14 cellular contexts compared by ENCODE assay signal in genomic region chr16:88870608-88871348, GRCh38. TPM values are rescaled to one million over a fixed set of nuclear protein-coding genes. Genes with fewer than 3 reads are reported as not detected.
A peak's percentile ranks its signal among the peaks of the same experiment; 100 is the strongest.
DNase-seq lines count a peak whose midpoint lies in the region; ATAC-seq and TF ChIP-seq lines count a peak whose summit lies in the region.
"Had no signal": no experiment of that assay in that cellular context is flagged by ENCODE, and none has a peak within 500 bp of the region (broad histone marks: within the 10 kb centered on the region; RNA-seq: fewer than 3 reads in every experiment).

No MANE protein-coding gene starts in this region.

- POLR2A ChIA-PET in RWPE1 (lab: Yijun Ruan, JAX; ENCODE audit: low non-redundant PET), result no interaction called here

- H3K27ac ChIP-seq in ACC112 (ENCODE audit: low read depth, low read length) (no peak overlapping the region), RWPE1 (no peak overlapping the region)
- H3K27ac ChIP-seq: ovary had no signal

- peak overlapping the region; percentile 63 for H3K4me3 Mint-ChIP-seq in glutamatergic neuron (ENCODE audit: unreplicated experiment)

- 0 out of 2 replicates have a peak overlapping the region, but pooled peaks have one; percentile 31 for H3K4me3 ChIP-seq in ACC112 (ENCODE audit: low read depth, low read length)
- H3K4me3 ChIP-seq: MG63, ovary had no signal

- H3K36me3 Mint-ChIP-seq in glutamatergic neuron (ENCODE audit: unreplicated experiment), result no peaks in the 10 kb centered on the region

- H3K4me1 Mint-ChIP-seq in glutamatergic neuron (ENCODE audit: low read depth, unreplicated experiment), result peaks cover 29% of the 10 kb centered on the region

- H3K79me2 ChIP-seq in ACC112 (ENCODE audit: control insufficient read depth, insufficient read depth, low read length, unreplicated experiment), result no peaks in the 10 kb centered on the region

- no peaks in the 10 kb centered on the region for H3K4me1 ChIP-seq in ACC112 (ENCODE audit: control insufficient read depth, insufficient read depth, low read length, unreplicated experiment)
- H3K4me1 ChIP-seq: Caco-2 had no signal

- H3K27me3 ChIP-seq in ACC112 (ENCODE audit: insufficient read depth, low read length), result peaks cover 9% of the 10 kb centered on the region; the same call in 1 of the 2 replicates
- H3K27me3 ChIP-seq: MG63, ovary had no signal

- peak overlapping the region; percentile 84 for H3K27ac Mint-ChIP-seq in glutamatergic neuron (ENCODE audit: unreplicated experiment)

- H2AFZ ChIP-seq in ACC112 (ENCODE audit: low read length, unreplicated experiment), result peak overlapping the region; percentile 42

- DNase-seq in COLO668 (lab: John Stamatoyannopoulos, UW; ENCODE audit: unreplicated experiment) (peak; percentile 77), NCI-H526 (lab: John Stamatoyannopoulos, UW) (peak; percentile 32 to 78), glutamatergic neuron (peak; percentile 57), SIG-M5 (lab: John Stamatoyannopoulos, UW) (no peak), RWPE1 (ENCODE audit: low spot score) (no peak), hypothalamus (lab: John Stamatoyannopoulos, UW) (no peak)
- DNase-seq: Caco-2; central memory CD4-positive, alpha-beta T cell; MG63; ovary had no signal

- ATAC-seq in GM18519 (IDR thresholded peaks at IDR 0.05; ENCODE audit: low FRiP score, unreplicated experiment), result no peak
- ATAC-seq: Panc1 had no signal

- H3K9me3 Mint-ChIP-seq in glutamatergic neuron (ENCODE audit: unreplicated experiment), result peaks cover 25% of the 10 kb centered on the region

- peaks cover 28% of the 10 kb centered on the region for H3K27me3 Mint-ChIP-seq in glutamatergic neuron (ENCODE audit: unreplicated experiment)

- CTCF ChIA-PET in RWPE1 (lab: Yijun Ruan, JAX), result no interaction called here

- TF ChIP-seq CTCF in glutamatergic neuron (IDR thresholded peaks at IDR 0.05; ENCODE audit: partially characterized antibody, unreplicated experiment) (no peak), RWPE1 (conservative IDR thresholded peaks at IDR 0.05; ENCODE audit: low read depth) (no peak)

- no peaks in the 10 kb centered on the region for H3K36me3 ChIP-seq in ACC112 (ENCODE audit: insufficient read depth, low read length)
- H3K36me3 ChIP-seq: MG63, ovary had no signal

RNA-seq across cellular contexts. Expression of gene PABPN1L, which starts 4.3 kb away (rescaled TPM):
- 3.9 TPM for total RNA-seq in glutamatergic neuron (ENCODE audit: unreplicated experiment)
- total RNA-seq: Caco-2, kidney epithelial cell, ovary had no signal

RNA-seq across cellular contexts. Expression of gene TRAPPC2L, which starts 13.9 kb away (rescaled TPM):
- total RNA-seq in glutamatergic neuron (ENCODE audit: unreplicated experiment), result 50.6 TPM

RNA-seq across cellular contexts. Expression of gene GALNS, which starts 14.0 kb away (rescaled TPM):
- 31.7 TPM for total RNA-seq in glutamatergic neuron (ENCODE audit: unreplicated experiment)

RNA-seq across cellular contexts. Expression of gene APRT, which starts 59.0 kb away (rescaled TPM):
- total RNA-seq in glutamatergic neuron (ENCODE audit: unreplicated experiment), result 54.4 TPM

Comparison
In these comparisons a context has a peak if more than half of its experiments do, and no peak if none do; other contexts are left out.
1. DNase-seq: peak in COLO668 (single experiment), NCI-H526 (2 of 2) and glutamatergic neuron (single experiment); none in SIG-M5 (single experiment), RWPE1 (single experiment) and hypothalamus (0 of 51).